In the genomic region with DNA sequence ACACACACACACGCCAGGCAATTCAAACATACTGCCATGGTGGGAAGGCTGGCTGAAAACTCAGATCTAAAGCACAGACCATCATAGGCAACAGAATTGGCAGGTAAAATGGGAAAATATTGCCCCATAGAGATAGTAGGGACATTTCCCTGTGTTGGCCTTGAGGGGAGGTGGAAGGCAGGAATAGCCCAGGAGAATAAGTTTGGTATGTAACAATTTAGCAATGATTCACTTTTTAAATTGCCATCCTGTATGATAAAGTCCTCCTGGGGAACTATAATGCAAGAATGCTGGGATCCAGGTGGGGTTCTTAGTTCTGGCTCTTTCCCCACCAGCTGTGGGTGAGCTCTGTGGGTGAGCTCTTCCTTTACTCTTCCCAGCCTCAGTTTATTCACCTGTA, we compare ENCODE assay signal across 1 cellular context.
TF ChIP-seq lines count a peak whose summit lies in the region.

No MANE protein-coding gene starts in this region.

TF ChIP-seq in H1, 55 proteins besides CTCF, POLR2A, EP300 and RAD21 (continued from another document):
- TF ChIP-seq BCL11A (IDR thresholded peaks at IDR 0.05; ENCODE audit: low read depth in 2 of 2, low read length in 2 of 2), result no peak
- no peak for TF ChIP-seq CBX5 (IDR thresholded peaks at IDR 0.05; ENCODE audit: low read depth, low read length)
- no peak for TF ChIP-seq CTBP2 (IDR thresholded peaks at IDR 0.05; ENCODE audit: borderline replicate concordance, insufficient read depth, insufficient read length, low read length)
- TF ChIP-seq, protein P1, sequence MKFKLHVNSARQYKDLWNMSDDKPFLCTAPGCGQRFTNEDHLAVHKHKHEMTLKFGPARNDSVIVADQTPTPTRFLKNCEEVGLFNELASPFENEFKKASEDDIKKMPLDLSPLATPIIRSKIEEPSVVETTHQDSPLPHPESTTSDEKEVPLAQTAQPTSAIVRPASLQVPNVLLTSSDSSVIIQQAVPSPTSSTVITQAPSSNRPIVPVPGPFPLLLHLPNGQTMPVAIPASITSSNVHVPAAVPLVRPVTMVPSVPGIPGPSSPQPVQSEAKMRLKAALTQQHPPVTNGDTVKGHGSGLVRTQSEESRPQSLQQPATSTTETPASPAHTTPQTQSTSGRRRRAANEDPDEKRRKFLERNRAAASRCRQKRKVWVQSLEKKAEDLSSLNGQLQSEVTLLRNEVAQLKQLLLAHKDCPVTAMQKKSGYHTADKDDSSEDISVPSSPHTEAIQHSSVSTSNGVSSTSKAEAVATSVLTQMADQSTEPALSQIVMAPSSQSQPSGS (IDR thresholded peaks at IDR 0.05; ENCODE audit: low read length), result no peak
- TF ChIP-seq ZNF274 (IDR thresholded peaks at IDR 0.05; ENCODE audit: borderline replicate concordance, extremely low read depth, low read length), result no peak
- no peak for TF ChIP-seq FOSL1 (IDR thresholded peaks at IDR 0.05; ENCODE audit: insufficient read depth, low read depth, low read length)
- TF ChIP-seq TAF1 (IDR thresholded peaks at IDR 0.05; ENCODE audit: low read depth, low read length), result no peak
- no peak for TF ChIP-seq CHD1 (IDR thresholded peaks at IDR 0.05; ENCODE audit: low read depth, low read length)
